In genomic region chr6:136249336-136249735, GRCh38 we compare ENCODE assay signal across 8 cellular contexts. TPM values are rescaled to one million over a fixed set of nuclear protein-coding genes. Genes with fewer than 3 reads are reported as not detected.
DNase-seq lines count a peak whose midpoint lies in the region; ATAC-seq and TF ChIP-seq lines count a peak whose summit lies in the region.

No MANE protein-coding gene starts in this region.

- TF ChIP-seq POLR2A in breast epithelium (IDR thresholded peaks at IDR 0.05) (no peak), uterus (IDR thresholded peaks at IDR 0.05) (no peak)

- intact Hi-C loops in CD4-positive, alpha-beta T cell (cut with DNase I, micrococcal nuclease), result no loop called here
- intact Hi-C loops in breast epithelium (cut with DNase I; ENCODE audit: low total_unique reads), result no loop called here
- intact Hi-C loops in uterus (cut with DNase I; ENCODE audit: low total_unique reads), result no loop called here

- H3K27ac Mint-ChIP-seq in CD4-positive, alpha-beta T cell, result no peak overlapping the region
- peak overlapping the region in 4 of 10 donors; percentile 3 to 94 (median 86) for H3K27ac Mint-ChIP-seq in naive thymus-derived CD8-positive, alpha-beta T cell

- no peak overlapping the region for H3K27ac ChIP-seq in CD4-positive, alpha-beta T cell (ENCODE audit: low read depth, low read length)
- H3K27ac ChIP-seq in KOPT-K1 (ENCODE audit: low read depth, low read length, poor library complexity, severe bottlenecking), result peak overlapping the region; percentile 84
- H3K27ac ChIP-seq in breast epithelium, result no peak overlapping the region
- no peak overlapping the region for H3K27ac ChIP-seq in uterus

- H3K4me3 ChIP-seq in breast epithelium (peak overlapping the region; percentile 64 to 77 (median 76)), uterus (peak overlapping the region in 1 of 2 donors; percentile 51)

- no peak for ATAC-seq in CD4-positive, alpha-beta T cell (ENCODE audit: poor library complexity)
- ATAC-seq in naive thymus-derived CD8-positive, alpha-beta T cell, result no peak
- no peak for ATAC-seq in HG02642 (IDR thresholded peaks at IDR 0.05; ENCODE audit: poor library complexity, unreplicated experiment)
- ATAC-seq in HG02981 (IDR thresholded peaks at IDR 0.05; ENCODE audit: unreplicated experiment), result no peak

- H3K4me1 ChIP-seq in breast epithelium, result no peaks in the 10 kb centered on the region
- peaks cover 0 to 4% of the 10 kb centered on the region in 2 donors for H3K4me1 ChIP-seq in uterus

- H3K36me3 ChIP-seq in KOPT-K1 (ENCODE audit: insufficient read depth, low read length) (peaks cover 47% of the 10 kb centered on the region), breast epithelium (no peaks in the 10 kb centered on the region), uterus (no peaks in the 10 kb centered on the region)

- CTCF ChIA-PET in CD4-positive, alpha-beta T cell (lab: Charles Lee), result interaction anchor here (1.8 kb wide), 1 partner anchor 68 kb away, joined by 14 read pairs; no protein-coding TSS in a partner anchor

- no peak for DNase-seq in CD4-positive, alpha-beta T cell
- no peak for DNase-seq in breast epithelium (ENCODE audit: low spot score in 2 of 2)
- DNase-seq in naive thymus-derived CD8-positive, alpha-beta T cell, result peak in 1 of 10 donors; percentile 8
- DNase-seq in uterus, result no peak
- DNase-seq in activated CD8-positive, alpha-beta memory T cell treated with anti-CD3 and anti-CD28 coated beads, Interleukin-2, amount 50 U/mL, for 48 hours, result no peak

- H3K4me3 Mint-ChIP-seq in CD4-positive, alpha-beta T cell, result peak overlapping the region; percentile 95
- H3K4me3 Mint-ChIP-seq in naive thymus-derived CD8-positive, alpha-beta T cell, result peak overlapping the region; percentile 92 to 98 (median 96)

- POLR2A ChIA-PET in CD4-positive, alpha-beta T cell (lab: Charles Lee), result interaction anchor here (0.7 to 8.3 kb wide), 3 partner anchors 25 to 39 kb away, joined by 3 to 208 read pairs (median 5); partner anchors contain the start of gene BCLAF1
- POLR2A ChIA-PET in naive thymus-derived CD8-positive, alpha-beta T cell (lab: Charles Lee), result interaction anchor here (1.5 to 8.7 kb wide), 4 partner anchors 11 to 52 kb away, joined by 5 to 127 read pairs (median 6); partner anchors contain the start of gene BCLAF1

- H3K9me3 ChIP-seq in CD4-positive, alpha-beta T cell (ENCODE audit: control insufficient read depth, low read length), result no peaks in the 10 kb centered on the region
- no peaks in the 10 kb centered on the region for H3K9me3 ChIP-seq in KOPT-K1 (ENCODE audit: insufficient read depth, low read length, poor library complexity, severe bottlenecking)
- no peaks in the 10 kb centered on the region for H3K9me3 ChIP-seq in breast epithelium
- no peaks in the 10 kb centered on the region for H3K9me3 ChIP-seq in uterus

- no peaks in the 10 kb centered on the region for H3K27me3 Mint-ChIP-seq in CD4-positive, alpha-beta T cell
- no peaks in the 10 kb centered on the region for H3K27me3 Mint-ChIP-seq in naive thymus-derived CD8-positive, alpha-beta T cell

- H3K9me3 Mint-ChIP-seq in CD4-positive, alpha-beta T cell, result no peaks in the 10 kb centered on the region
- H3K9me3 Mint-ChIP-seq in naive thymus-derived CD8-positive, alpha-beta T cell, result no peaks in the 10 kb centered on the region

- H3K36me3 Mint-ChIP-seq in CD4-positive, alpha-beta T cell (ENCODE audit: low read depth), result peaks cover 7% of the 10 kb centered on the region
- no peaks in the 10 kb centered on the region for H3K36me3 Mint-ChIP-seq in naive thymus-derived CD8-positive, alpha-beta T cell

- H3K27me3 ChIP-seq in CD4-positive, alpha-beta T cell (ENCODE audit: control insufficient read depth, insufficient read depth, low read length), result no peaks in the 10 kb centered on the region
- H3K27me3 ChIP-seq in breast epithelium (no peaks in the 10 kb centered on the region), uterus (no peaks in the 10 kb centered on the region)

- no peak for TF ChIP-seq CTCF in CD4-positive, alpha-beta T cell (IDR thresholded peaks at IDR 0.05)
- TF ChIP-seq CTCF in breast epithelium (IDR thresholded peaks at IDR 0.05) (no peak), uterus (IDR thresholded peaks at IDR 0.05) (no peak)

- peaks cover 39% of the 10 kb centered on the region for H3K4me1 Mint-ChIP-seq in CD4-positive, alpha-beta T cell (ENCODE audit: low read depth)
- H3K4me1 Mint-ChIP-seq in naive thymus-derived CD8-positive, alpha-beta T cell, result peaks cover 13 to 46% (median 34%) of the 10 kb centered on the region in 4 donors

RNA-seq across cellular contexts. Expression of gene MTFR2, which starts 0.8 kb away (rescaled TPM):
- total RNA-seq in CD4-positive, alpha-beta T cell, result 1 to 10 TPM; 1.1 to 1.2 TPM
- total RNA-seq in breast epithelium (1 to 10 TPM in 1 of 3 donors, under 1 TPM in 2; 0.66 to 2.7 (median 0.73) TPM), uterus (1 to 10 TPM in 1 of 4 donors, not detected in 3; 2.4 TPM)
- total RNA-seq in naive thymus-derived CD8-positive, alpha-beta T cell, result 1 to 10 TPM; 3.5 to 4.3 TPM
- 1 to 10 TPM in 1 of 3 donors, under 1 TPM in 2; 0.13 to 1.0 (median 0.78) TPM for polyA plus RNA-seq in naive thymus-derived CD8-positive, alpha-beta T cell

RNA-seq across cellular contexts. Expression of gene BCLAF1, which starts 40.3 kb away (rescaled TPM):
- 100 to 1,000 TPM; 484 to 501 TPM for total RNA-seq in CD4-positive, alpha-beta T cell
- 100 to 1,000 TPM; 136 to 218 (median 151) TPM for total RNA-seq in breast epithelium
- total RNA-seq in naive thymus-derived CD8-positive, alpha-beta T cell, result 100 to 1,000 TPM; 270 to 277 TPM
- polyA plus RNA-seq in naive thymus-derived CD8-positive, alpha-beta T cell, result 100 to 1,000 TPM; 119 to 127 (median 125) TPM
- 100 to 1,000 TPM in 3 of 4 donors, 10 to 100 TPM in 1; 34.6 to 237 (median 211) TPM for total RNA-seq in uterus
